21 cellular contexts compared by ENCODE assay signal in genomic region chr2:129689600-129689999, GRCh38.
DNase-seq lines count a peak whose midpoint lies in the region; ATAC-seq and TF ChIP-seq lines count a peak whose summit lies in the region.
"Had no signal": no experiment of that assay in that cellular context is flagged by ENCODE, and none has a peak within 500 bp of the region (broad histone marks: within the 10 kb centered on the region; RNA-seq: fewer than 3 reads in every experiment).

No MANE protein-coding gene starts in this region.

- no peaks in the 10 kb centered on the region for H3K36me3 ChIP-seq in Loucy (ENCODE audit: insufficient read depth, low read length)
- no peaks in the 10 kb centered on the region for H3K36me3 ChIP-seq in upper lobe of right lung
- H3K36me3 ChIP-seq: BE2C had no signal

- H3K36me3 Mint-ChIP-seq in activated CD4-positive, alpha-beta T cell treated with anti-CD3 and anti-CD28 coated beads, Interleukin-2, amount 10 ng/mL, durations not matched to agents 24 days and 14 days (ENCODE audit: low read depth) = no peaks in the 10 kb centered on the region
- no peaks in the 10 kb centered on the region for H3K36me3 Mint-ChIP-seq in activated CD4-positive, alpha-beta T cell treated with anti-CD3 and anti-CD28 coated beads, Interleukin-2, amount 10 ng/mL, durations not matched to agents 7 days and 5 days (ENCODE audit: low read depth)
- H3K36me3 Mint-ChIP-seq in naive thymus-derived CD8-positive, alpha-beta T cell = peaks cover 0 to 9% (median 0%) of the 10 kb centered on the region in 3 donors
- H3K36me3 Mint-ChIP-seq: CD4-positive, alpha-beta memory T cell had no signal

- DNase-seq in activated CD4-positive, alpha-beta T cell treated with anti-CD3 and anti-CD28 coated beads, Interleukin-2, amount 10 ng/mL, durations not matched to agents 24 days and 14 days = peak; percentile 26
- DNase-seq in activated CD4-positive, alpha-beta T cell treated with anti-CD3 and anti-CD28 coated beads, Interleukin-2, amount 10 ng/mL, durations not matched to agents 7 days and 5 days = no peak
- DNase-seq in naive thymus-derived CD8-positive, alpha-beta T cell = no peak
- DNase-seq in upper lobe of right lung = no peak
- no peak for DNase-seq in effector CD8-positive, alpha-beta T cell (lab: John Stamatoyannopoulos, UW)
- DNase-seq: 8988T; ACHN; AML-193; BE2C; C1 segment of cervical spinal cord; Calu3; CD4-positive, alpha-beta memory T cell; COR-L47; DMS79; GF-D8; GM23248; H9 had no signal

- H3K79me2 ChIP-seq in Loucy (ENCODE audit: insufficient read depth, low read length) = no peaks in the 10 kb centered on the region

- no peak overlapping the region for H3K9ac ChIP-seq in Loucy (ENCODE audit: low read depth, low read length, poor library complexity, severe bottlenecking)
- H3K9ac ChIP-seq: GM23248 had no signal

- H3F3A ChIP-seq in Loucy (ENCODE audit: low read depth) = no peaks in the 10 kb centered on the region

- H3K27ac ChIP-seq in upper lobe of right lung = no peak overlapping the region
- H3K27ac ChIP-seq: A549, GM23248 had no signal

- peak overlapping the region; percentile 47 for H2AFZ ChIP-seq in Loucy (ENCODE audit: low read length)
- H2AFZ ChIP-seq: GM23248 had no signal

- peak; percentile 14 to 33 for ATAC-seq in naive thymus-derived CD8-positive, alpha-beta T cell
- ATAC-seq in upper lobe of right lung (no peak), GM21360 (IDR thresholded peaks at IDR 0.05; ENCODE audit: unreplicated experiment) (no peak)
- ATAC-seq: A549, HCT116 had no signal

- CTCF ChIA-PET in activated CD4-positive, alpha-beta T cell treated with anti-CD3 and anti-CD28 coated beads, Interleukin-2, amount 10 ng/mL, durations not matched to agents 7 days and 5 days (lab: Charles Lee) = interaction anchor here (0.8 kb wide), 1 partner anchor 19 kb away, joined by 3 read pairs; no protein-coding TSS in a partner anchor

- H4K20me1 ChIP-seq in Loucy (ENCODE audit: insufficient read depth, low read length, poor library complexity, severe bottlenecking) = no peaks in the 10 kb centered on the region

- no peaks in the 10 kb centered on the region for H3K9me3 Mint-ChIP-seq in activated CD4-positive, alpha-beta T cell treated with anti-CD3 and anti-CD28 coated beads, Interleukin-2, amount 10 ng/mL, durations not matched to agents 24 days and 14 days
- H3K9me3 Mint-ChIP-seq in activated CD4-positive, alpha-beta T cell treated with anti-CD3 and anti-CD28 coated beads, Interleukin-2, amount 10 ng/mL, durations not matched to agents 7 days and 5 days = no peaks in the 10 kb centered on the region
- H3K9me3 Mint-ChIP-seq in naive thymus-derived CD8-positive, alpha-beta T cell = peaks cover 2 to 28% (median 13%) of the 10 kb centered on the region in 9 donors

- H3K9me3 ChIP-seq in Loucy (ENCODE audit: insufficient read depth, low read depth, low read length) = peaks cover 3% of the 10 kb centered on the region; the same call in 1 of the 2 replicates
- H3K9me3 ChIP-seq in upper lobe of right lung = no peaks in the 10 kb centered on the region
- H3K9me3 ChIP-seq: A549, BE2C had no signal

- H3K4me1 ChIP-seq in Loucy (ENCODE audit: insufficient read depth, low read length, poor library complexity, severe bottlenecking) (peaks cover 8% of the 10 kb centered on the region), upper lobe of right lung (no peaks in the 10 kb centered on the region)
- H3K4me1 ChIP-seq: A549, BE2C had no signal

- no peak overlapping the region for H3K4me3 ChIP-seq in Loucy (ENCODE audit: low read length, poor library complexity, severe bottlenecking)
- H3K4me3 ChIP-seq in upper lobe of right lung = no peak overlapping the region
- H3K4me3 ChIP-seq: A549, GM23248 had no signal

- no peaks in the 10 kb centered on the region for H3K9me2 ChIP-seq in Loucy (replicated peaks; ENCODE audit: low read depth, low read length)

- H3K27me3 ChIP-seq in Loucy (ENCODE audit: insufficient read depth, low read length, poor library complexity, severe bottlenecking) (no peaks in the 10 kb centered on the region), upper lobe of right lung (no peaks in the 10 kb centered on the region)
- H3K27me3 ChIP-seq: BE2C had no signal

- no peak overlapping the region for H3K27ac Mint-ChIP-seq in activated CD4-positive, alpha-beta T cell treated with anti-CD3 and anti-CD28 coated beads, Interleukin-2, amount 10 ng/mL, durations not matched to agents 24 days and 14 days
- no peak overlapping the region for H3K27ac Mint-ChIP-seq in activated CD4-positive, alpha-beta T cell treated with anti-CD3 and anti-CD28 coated beads, Interleukin-2, amount 10 ng/mL, durations not matched to agents 7 days and 5 days
- H3K27ac Mint-ChIP-seq in naive thymus-derived CD8-positive, alpha-beta T cell = peak overlapping the region in 3 of 10 donors; percentile 33 to 73 (median 37)
- H3K27ac Mint-ChIP-seq: CD4-positive, alpha-beta memory T cell; H9 had no signal

- H3K4me1 Mint-ChIP-seq in activated CD4-positive, alpha-beta T cell treated with anti-CD3 and anti-CD28 coated beads, Interleukin-2, amount 10 ng/mL, durations not matched to agents 24 days and 14 days = no peaks in the 10 kb centered on the region
- no peaks in the 10 kb centered on the region for H3K4me1 Mint-ChIP-seq in activated CD4-positive, alpha-beta T cell treated with anti-CD3 and anti-CD28 coated beads, Interleukin-2, amount 10 ng/mL, durations not matched to agents 7 days and 5 days
- H3K4me1 Mint-ChIP-seq in naive thymus-derived CD8-positive, alpha-beta T cell = peaks cover 0 to 6% (median 4%) of the 10 kb centered on the region in 4 donors
- H3K4me1 Mint-ChIP-seq: CD4-positive, alpha-beta memory T cell had no signal

- H3K27me3 Mint-ChIP-seq in activated CD4-positive, alpha-beta T cell treated with anti-CD3 and anti-CD28 coated beads, Interleukin-2, amount 10 ng/mL, durations not matched to agents 24 days and 14 days = no peaks in the 10 kb centered on the region
- peaks cover 12% of the 10 kb centered on the region for H3K27me3 Mint-ChIP-seq in activated CD4-positive, alpha-beta T cell treated with anti-CD3 and anti-CD28 coated beads, Interleukin-2, amount 10 ng/mL, durations not matched to agents 7 days and 5 days
- H3K27me3 Mint-ChIP-seq in naive thymus-derived CD8-positive, alpha-beta T cell = peaks cover 0 to 9% (median 1%) of the 10 kb centered on the region in 5 donors

- peak overlapping the region; percentile 9 for H3K4me2 ChIP-seq in Loucy (ENCODE audit: low read depth, low read length, poor library complexity, severe bottlenecking)
- H3K4me2 ChIP-seq: A549 had no signal

- no peak for TF ChIP-seq CTCF in Loucy (conservative IDR thresholded peaks at IDR 0.05; ENCODE audit: low read length)
- TF ChIP-seq CTCF in upper lobe of right lung (IDR thresholded peaks at IDR 0.05) = no peak

- intact Hi-C loops in activated CD4-positive, alpha-beta T cell treated with anti-CD3 and anti-CD28 coated beads, Interleukin-2, amount 10 ng/mL, durations not matched to agents 24 days and 14 days (cut with micrococcal nuclease) = no loop called here
- intact Hi-C loops in upper lobe of right lung (cut with DNase I) = no loop called here

- no peak overlapping the region for H3K4me3 Mint-ChIP-seq in activated CD4-positive, alpha-beta T cell treated with anti-CD3 and anti-CD28 coated beads, Interleukin-2, amount 10 ng/mL, durations not matched to agents 24 days and 14 days
- no peak overlapping the region for H3K4me3 Mint-ChIP-seq in activated CD4-positive, alpha-beta T cell treated with anti-CD3 and anti-CD28 coated beads, Interleukin-2, amount 10 ng/mL, durations not matched to agents 7 days and 5 days
- no peak overlapping the region for H3K4me3 Mint-ChIP-seq in naive thymus-derived CD8-positive, alpha-beta T cell
- H3K4me3 Mint-ChIP-seq: CD4-positive, alpha-beta memory T cell; H9 had no signal

- POLR2A ChIA-PET in activated CD4-positive, alpha-beta T cell treated with anti-CD3 and anti-CD28 coated beads, Interleukin-2, amount 10 ng/mL, durations not matched to agents 7 days and 5 days (lab: Charles Lee) = no interaction called here
- POLR2A ChIA-PET in naive thymus-derived CD8-positive, alpha-beta T cell (lab: Charles Lee) = no interaction called here

Comparison
In these comparisons a context has a peak if more than half of its experiments do, and no peak if none do; other contexts are left out.
1. ATAC-seq: peak in naive thymus-derived CD8-positive, alpha-beta T cell (2 of 2); none in upper lobe of right lung (single experiment) and GM21360 (single experiment).